In genomic region chr19:752652-753517, GRCh38 we compare ENCODE assay signal across 1 cellular context.
TF ChIP-seq lines count a peak whose summit lies in the region.

No MANE protein-coding gene starts in this region.

TF ChIP-seq in HepG2, 621 proteins besides CTCF, POLR2A, EP300 and RAD21 (continued from another document and continues in another):
- TF ChIP-seq SKI (IDR thresholded peaks at IDR 0.05; ENCODE audit: partially characterized antibody), result peak; percentile 77
- TF ChIP-seq ZSCAN21 (CRISPR knock-in tag; IDR thresholded peaks at IDR 0.05; ENCODE audit: borderline replicate concordance), result no peak
- TF ChIP-seq KLF16 (CRISPR knock-in tag; IDR thresholded peaks at IDR 0.05), result no peak
- peak; percentile 29; the same call in 1 of the 2 replicates for TF ChIP-seq TFDP1 (CRISPR knock-in tag; IDR thresholded peaks at IDR 0.05; ENCODE audit: borderline replicate concordance)
- peak; percentile 71 for TF ChIP-seq SRSF1 (optimal IDR thresholded peaks at IDR 0.05; ENCODE audit: low read depth, low read length)
- 0 out of 2 replicates have a peak, but pooled peaks have one; percentile 32 for TF ChIP-seq ZNF564 (CRISPR knock-in tag; IDR thresholded peaks at IDR 0.05)
- peak; percentile 61; the same call in 1 of the 2 replicates for TF ChIP-seq ARID4A (CRISPR knock-in tag; IDR thresholded peaks at IDR 0.05; ENCODE audit: borderline replicate concordance)
- peak; percentile 44; the same call in 1 of the 2 replicates for TF ChIP-seq MTA1 (CRISPR knock-in tag; IDR thresholded peaks at IDR 0.05; ENCODE audit: borderline replicate concordance)
- peak; percentile 75; the same call in 1 of the 2 replicates for TF ChIP-seq RNF2 (conservative IDR thresholded peaks at IDR 0.05; ENCODE audit: low read depth)
- peak; percentile 81; the same call in 1 of the 2 replicates for TF ChIP-seq SP5 (CRISPR knock-in tag; IDR thresholded peaks at IDR 0.05; ENCODE audit: borderline replicate concordance, low read depth)
- peak; percentile 31; the same call in 1 of the 2 replicates for TF ChIP-seq ETV5 (CRISPR knock-in tag; IDR thresholded peaks at IDR 0.05; ENCODE audit: borderline replicate concordance)
- no peak for TF ChIP-seq SIX1 (CRISPR knock-in tag; IDR thresholded peaks at IDR 0.05; ENCODE audit: borderline replicate concordance)
- no peak for TF ChIP-seq KIAA2018 (CRISPR knock-in tag; IDR thresholded peaks at IDR 0.05; ENCODE audit: borderline replicate concordance)
- TF ChIP-seq KDM1A (CRISPR knock-in tag; IDR thresholded peaks at IDR 0.05), result peak; percentile 69
- 0 out of 2 replicates have a peak, but pooled peaks have one; percentile 64 for TF ChIP-seq ZMYM3 (CRISPR knock-in tag; IDR thresholded peaks at IDR 0.05)
- no peak for TF ChIP-seq SNAI1 (CRISPR knock-in tag; IDR thresholded peaks at IDR 0.05; ENCODE audit: borderline replicate concordance)
- TF ChIP-seq REST (IDR thresholded peaks at IDR 0.05; ENCODE audit: borderline replicate concordance in 1 of 2, low read depth in 1 of 2, low read length in 2 of 2), result peak in 1 of 2 experiments; percentile 58; a peak in 2 of 4 replicates
- TF ChIP-seq ZNF180 (CRISPR knock-in tag; IDR thresholded peaks at IDR 0.05; ENCODE audit: borderline replicate concordance, low read depth), result no peak
- peak; percentile 83 for TF ChIP-seq ZMYM2 (CRISPR knock-in tag; IDR thresholded peaks at IDR 0.05)
- TF ChIP-seq SP4 (CRISPR knock-in tag; IDR thresholded peaks at IDR 0.05), result peak; percentile 53
- TF ChIP-seq HNF4A (CRISPR knock-in tag; IDR thresholded peaks at IDR 0.05), result peak; percentile 60
- peak; percentile 57; the same call in 1 of the 2 replicates for TF ChIP-seq CCDC6 (CRISPR knock-in tag; IDR thresholded peaks at IDR 0.05)
- TF ChIP-seq SOX5 (CRISPR knock-in tag; IDR thresholded peaks at IDR 0.05; ENCODE audit: borderline replicate concordance), result peak; percentile 57; the same call in 1 of the 2 replicates
- peak; percentile 46; the same call in 1 of the 2 replicates for TF ChIP-seq NFYC (CRISPR knock-in tag; IDR thresholded peaks at IDR 0.05)
- 0 out of 2 replicates have a peak, but pooled peaks have one; percentile 12 for TF ChIP-seq HHEX (CRISPR knock-in tag; IDR thresholded peaks at IDR 0.05)
- TF ChIP-seq JUND (CRISPR knock-in tag; IDR thresholded peaks at IDR 0.05), result 0 out of 2 replicates have a peak, but pooled peaks have one; percentile 30
- peak; percentile 34; the same call in 1 of the 2 replicates for TF ChIP-seq MYC (CRISPR knock-in tag; IDR thresholded peaks at IDR 0.05; ENCODE audit: borderline replicate concordance)
- TF ChIP-seq RCOR2 (CRISPR knock-in tag; IDR thresholded peaks at IDR 0.05), result peak; percentile 82; the same call in 1 of the 2 replicates
- peak; percentile 51; the same call in 1 of the 2 replicates for TF ChIP-seq ZBTB7B (CRISPR knock-in tag; IDR thresholded peaks at IDR 0.05)
- 0 out of 2 replicates have a peak, but pooled peaks have one; percentile 44 for TF ChIP-seq ZNF441 (CRISPR knock-in tag; IDR thresholded peaks at IDR 0.05; ENCODE audit: borderline replicate concordance)
- peak; percentile 7; the same call in 1 of the 2 replicates for TF ChIP-seq CEBPG (CRISPR knock-in tag; IDR thresholded peaks at IDR 0.05)
- TF ChIP-seq ADNP (CRISPR knock-in tag; IDR thresholded peaks at IDR 0.05), result peak; percentile 35; the same call in 1 of the 2 replicates
- TF ChIP-seq NR2F2 (IDR thresholded peaks at IDR 0.05; ENCODE audit: borderline replicate concordance, low read depth), result peak; percentile 30; the same call in 1 of the 2 replicates
- TF ChIP-seq JUNB (CRISPR knock-in tag; IDR thresholded peaks at IDR 0.05; ENCODE audit: borderline replicate concordance), result no peak
- TF ChIP-seq SOX13 (IDR thresholded peaks at IDR 0.05), result no peak
- TF ChIP-seq SOX13 (CRISPR knock-in tag; conservative IDR thresholded peaks at IDR 0.05 in 1 of 2, IDR thresholded peaks at IDR 0.05 in 1 of 2), result peak in 1 of 2 experiments; percentile 50; a peak in 2 of 4 replicates
- TF ChIP-seq ZNF343 (CRISPR knock-in tag; IDR thresholded peaks at IDR 0.05), result no peak
- peak; percentile 45; the same call in 1 of the 2 replicates for TF ChIP-seq GABPB1 (CRISPR knock-in tag; IDR thresholded peaks at IDR 0.05)
- TF ChIP-seq XRCC5 (optimal IDR thresholded peaks at IDR 0.05; ENCODE audit: low read length), result peak; percentile 49
- TF ChIP-seq ZNF687 (CRISPR knock-in tag; IDR thresholded peaks at IDR 0.05), result peak; percentile 62
- no peak for TF ChIP-seq POLR2G (IDR thresholded peaks at IDR 0.05; ENCODE audit: low read depth, low read length)
